Comparison of ENCODE assay signal across 9 cellular contexts in the genomic region with DNA sequence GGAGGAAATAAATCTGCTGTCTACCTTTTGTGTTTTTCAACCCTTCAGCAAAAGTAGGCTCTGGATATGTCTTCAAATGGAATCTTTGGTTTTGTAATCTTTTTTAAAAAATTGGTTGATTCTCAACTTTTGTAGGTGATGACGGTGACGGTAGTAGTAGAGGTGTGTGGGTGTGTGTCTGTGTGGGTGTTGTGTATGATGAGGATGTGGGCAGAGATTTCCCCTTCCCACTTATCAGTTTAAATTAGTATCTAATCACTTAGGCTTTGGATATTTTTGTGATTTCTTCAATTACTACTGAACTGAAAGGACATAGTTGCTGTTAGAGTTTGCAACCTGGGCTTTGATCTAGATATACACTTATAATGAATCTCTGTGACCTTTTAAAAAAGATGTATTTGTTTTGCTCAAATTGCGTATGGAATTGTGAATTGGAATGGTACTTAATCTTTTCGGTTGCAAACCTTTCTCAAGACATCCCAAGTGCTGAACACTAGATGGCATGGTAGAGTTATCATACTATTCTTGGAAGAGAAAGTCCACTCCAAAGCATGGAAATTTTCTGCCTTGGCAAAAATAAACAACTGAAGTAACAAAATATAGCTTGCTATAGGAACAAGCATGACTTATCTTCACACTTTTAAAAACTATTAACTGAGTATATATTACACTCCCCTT. TPM values are rescaled to one million over a fixed set of nuclear protein-coding genes. Genes with fewer than 3 reads are reported as not detected.
DNase-seq lines count a peak whose midpoint lies in the region; ATAC-seq, FAIRE-seq and TF ChIP-seq lines count a peak whose summit lies in the region.
"Had no signal": no experiment of that assay in that cellular context is flagged by ENCODE, and none has a peak within 500 bp of the region (broad histone marks: within the 10 kb centered on the region; RNA-seq: fewer than 3 reads in every experiment).

No MANE protein-coding gene starts in this region.

- H3K9me3 ChIP-seq in Peyer's patch: no peaks in the 10 kb centered on the region
- H3K9me3 ChIP-seq in small intestine (ENCODE audit: control insufficient read depth, low read depth): no peaks in the 10 kb centered on the region
- H3K9me3 ChIP-seq: SJCRH30 had no signal

- H3K4me3 ChIP-seq in Peyer's patch (no peak overlapping the region), small intestine (ENCODE audit: low read depth in 1 of 2, low read length in 2 of 2) (no peak overlapping the region)
- H3K4me3 ChIP-seq: SJCRH30 had no signal

- ATAC-seq in foreskin keratinocyte (peak; percentile 57), GM18517 (IDR thresholded peaks at IDR 0.05; ENCODE audit: unreplicated experiment) (no peak)

- no peaks in the 10 kb centered on the region for H3K36me3 ChIP-seq in Peyer's patch
- H3K36me3 ChIP-seq in small intestine (ENCODE audit: control insufficient read depth in 2 of 2, insufficient read depth in 2 of 2, low read length in 2 of 2): no peaks in the 10 kb centered on the region
- H3K36me3 ChIP-seq: SJCRH30 had no signal

- no peaks in the 10 kb centered on the region for H3K4me1 ChIP-seq in Peyer's patch
- no peaks in the 10 kb centered on the region for H3K4me1 ChIP-seq in foreskin keratinocyte
- H3K4me1 ChIP-seq in small intestine (ENCODE audit: control insufficient read depth in 2 of 2, insufficient read depth in 1 of 2, low read depth in 1 of 2, low read length in 1 of 2): no peaks in the 10 kb centered on the region
- H3K4me1 ChIP-seq: SJCRH30 had no signal

- H3K27me3 ChIP-seq in Peyer's patch: no peaks in the 10 kb centered on the region
- H3K27me3 ChIP-seq in foreskin keratinocyte: peaks cover 10% of the 10 kb centered on the region
- no peaks in the 10 kb centered on the region for H3K27me3 ChIP-seq in small intestine (ENCODE audit: control insufficient read depth in 2 of 2, insufficient read depth in 2 of 2, low read length in 2 of 2)
- H3K27me3 ChIP-seq: SJCRH30 had no signal

- DNase-seq in DMS153 treated with DMSO at 0.1 percent for 48 hours (lab: John Stamatoyannopoulos, UW; ENCODE audit: unreplicated experiment): peak; percentile 2
- no peak for DNase-seq in DMS153 (lab: John Stamatoyannopoulos, UW)
- no peak for DNase-seq in Peyer's patch
- DNase-seq in foreskin keratinocyte: peak in 1 of 2 donors; percentile 19
- DNase-seq in small intestine: peak; percentile 70
- no peak for DNase-seq in GM12892 (ENCODE audit: insufficient read length)
- no peak for DNase-seq in stimulated activated CD4-positive, alpha-beta T cell treated with anti-CD3 and anti-CD28 coated beads, Interleukin-2, amount 100 ng/mL, for 24 hours

- peak; percentile 51 for FAIRE-seq in small intestine (lab: Jason Lieb, UNC)
- FAIRE-seq in GM12892 (lab: Jason Lieb, UNC): no peak

- H3K27ac ChIP-seq in Peyer's patch (no peak overlapping the region), foreskin keratinocyte (no peak overlapping the region), small intestine (ENCODE audit: low read depth in 1 of 2, low read length in 1 of 2) (no peak overlapping the region)
- H3K27ac ChIP-seq: SJCRH30 had no signal

- WGBS in small intestine, 3 donors: 13 to 27% (median 14%) methylated on average over 4 of the region's 4 CpGs

- TF ChIP-seq POLR2A in Peyer's patch (IDR thresholded peaks at IDR 0.05): no peak
- no peak for TF ChIP-seq POLR2A in GM12892 (IDR thresholded peaks at IDR 0.05; ENCODE audit: low read depth, low read length)

- TF ChIP-seq CTCF in Peyer's patch (IDR thresholded peaks at IDR 0.05): peak in 4 of 6 experiments; percentile 33 to 81 (median 70)
- peak; percentile 71 for TF ChIP-seq CTCF in foreskin keratinocyte (conservative IDR thresholded peaks at IDR 0.05)

RNA-seq across cellular contexts. Expression of a gene that starts 51.9 kb away (rescaled TPM):
- 100 to 1,000 TPM in 3 of 4 donors, 10 to 100 TPM in 1; 22.3 to 133 (median 113) TPM for total RNA-seq in Peyer's patch
- not detected in 2 replicates for total RNA-seq in foreskin keratinocyte
- polyA plus RNA-seq in foreskin keratinocyte: not detected in 2 replicates
- 10 to 100 TPM; 11.1 to 31.1 (median 27.0) TPM for polyA plus RNA-seq in small intestine
- not detected for polyA plus RNA-seq in GM12892 (2012; ENCODE audit: missing spikeins)
- total RNA-seq: SJCRH30 had no signal

Comparison
In these comparisons a context has a peak if more than half of its experiments do, and no peak if none do; other contexts are left out.
1. DNase-seq: peak in DMS153 treated with DMSO at 0.1 percent for 48 hours (single experiment) and small intestine (single experiment); none in DMS153 (single experiment), Peyer's patch (0 of 3), GM12892 (single experiment) and stimulated activated CD4-positive, alpha-beta T cell treated with anti-CD3 and anti-CD28 coated beads, Interleukin-2, amount 100 ng/mL, for 24 hours (0 of 2).
2. RNA of a gene that starts 51.9 kb away (total RNA-seq): 22.3 to 133 TPM in Peyer's patch; not detected in foreskin keratinocyte; every median in the first group is over 10 times any median in the second.